In genomic region chr10:13634207-13634606, GRCh38 we compare ENCODE assay signal across 13 cellular contexts. TPM values are rescaled to one million over a fixed set of nuclear protein-coding genes. Genes with fewer than 3 reads are reported as not detected.
DNase-seq lines count a peak whose midpoint lies in the region; ATAC-seq, FAIRE-seq and TF ChIP-seq lines count a peak whose summit lies in the region.
"Had no signal": no experiment of that assay in that cellular context is flagged by ENCODE, and none has a peak within 500 bp of the region (broad histone marks: within the 10 kb centered on the region; RNA-seq: fewer than 3 reads in every experiment).

No MANE protein-coding gene starts in this region.

- H3K4me3 ChIP-seq in AG09309 (ENCODE audit: control insufficient read depth, low read depth, low read length) (no peak overlapping the region), adipocyte (ENCODE audit: low read length) (peak overlapping the region; percentile 21), heart right ventricle (no peak overlapping the region), pancreas (no peak overlapping the region), PC-3 (ENCODE audit: low read length) (no peak overlapping the region)

- H3K4me1 ChIP-seq in adipocyte (ENCODE audit: control insufficient read depth, insufficient read depth, low read length) (peaks cover 36% of the 10 kb centered on the region), heart right ventricle (peaks cover 0 to 48% (median 19%) of the 10 kb centered on the region in 9 donors), pancreas (peaks cover 0 to 9% (median 0%) of the 10 kb centered on the region in 3 donors), PC-3 (ENCODE audit: insufficient read depth, low read length) (peaks cover 15% of the 10 kb centered on the region)

- WGBS in heart right ventricle, 2 donors = 74 to 75% methylated on average over 6 of the region's 6 CpGs
- 89 to 94% methylated on average over 6 of the region's 6 CpGs for WGBS in pancreas, 2 donors

- ATAC-seq in heart right ventricle = peak; percentile 42 to 76 (median 50)
- peak in 3 of 4 donors; percentile 39 to 52 (median 41) for ATAC-seq in pancreas
- no peak for ATAC-seq in PC-3
- ATAC-seq: activated naive CD8-positive, alpha-beta T cell treated with anti-CD3 and anti-CD28 coated beads, Interleukin-2, amount 50 U/mL, for 24 hours had no signal

- POLR2A ChIA-PET in PC-3 (lab: Charles Lee; ENCODE audit: unreplicated experiment) = no interaction called here

- no peaks in the 10 kb centered on the region for H3K79me2 ChIP-seq in PC-3 (ENCODE audit: low read length)

- FAIRE-seq in pancreas (lab: Jason Lieb, UNC) = no peak
- FAIRE-seq: endometrium had no signal

- H3K27me3 ChIP-seq in adipocyte (replicated peaks; ENCODE audit: control insufficient read depth, insufficient read depth, low read length) (no peaks in the 10 kb centered on the region), heart right ventricle (no peaks in the 10 kb centered on the region), pancreas (no peaks in the 10 kb centered on the region), PC-3 (ENCODE audit: low read length) (no peaks in the 10 kb centered on the region)

- TF ChIP-seq CTCF in AG09309 (IDR thresholded peaks at IDR 0.05; ENCODE audit: control insufficient read depth, insufficient read depth, low read depth, low read length, missing control alignments) = no peak
- no peak for TF ChIP-seq CTCF in heart right ventricle (IDR thresholded peaks at IDR 0.05)
- no peak for TF ChIP-seq CTCF in pancreas (IDR thresholded peaks at IDR 0.05)
- TF ChIP-seq CTCF in PC-3 (conservative IDR thresholded peaks at IDR 0.05; ENCODE audit: low read depth, low read length) = no peak

- H3K4me2 ChIP-seq in PC-3 (ENCODE audit: low read length) = no peak overlapping the region

- H3K36me3 ChIP-seq in adipocyte (ENCODE audit: control insufficient read depth, insufficient read depth, low read length, severe bottlenecking) (peaks cover 7% of the 10 kb centered on the region), heart right ventricle (peaks cover 0 to 46% (median 0%) of the 10 kb centered on the region in 9 donors), pancreas (peaks cover 0 to 2% (median 0%) of the 10 kb centered on the region in 3 donors), PC-3 (ENCODE audit: low read depth, low read length) (no peaks in the 10 kb centered on the region)

- H4K20me1 ChIP-seq in PC-3 (ENCODE audit: low read length) = no peaks in the 10 kb centered on the region

- H3F3A ChIP-seq in PC-3 (ENCODE audit: low read length, unreplicated experiment) = no peaks in the 10 kb centered on the region

- no peak overlapping the region for H2AFZ ChIP-seq in PC-3 (ENCODE audit: low read length)

- BruUV-seq in PC-3 (replicated peaks; lab: Mats Ljungman, UMichigan) = no TSS peak

- CTCF ChIA-PET in PC-3 (lab: Charles Lee) = no interaction called here

- H3K9me2 ChIP-seq in PC-3 (replicated peaks; ENCODE audit: low read length) = no peaks in the 10 kb centered on the region

- DNase-seq in AG09309 (ENCODE audit: low read depth) = peak; percentile 7
- no peak for DNase-seq in adipocyte (ENCODE audit: low read depth)
- peak in 1 of 2 donors; percentile 32 for DNase-seq in heart right ventricle
- no peak for DNase-seq in pancreas
- no peak for DNase-seq in NCI-H774 (lab: John Stamatoyannopoulos, UW)
- no peak for DNase-seq in NK-92 (lab: John Stamatoyannopoulos, UW; ENCODE audit: unreplicated experiment)
- DNase-seq in PC-3 = no peak
- DNase-seq in DMS53 treated with DMSO at 0.1 percent for 48 hours (lab: John Stamatoyannopoulos, UW; ENCODE audit: unreplicated experiment) = no peak
- DNase-seq: activated naive CD8-positive, alpha-beta T cell treated with anti-CD3 and anti-CD28 coated beads, Interleukin-2, amount 50 U/mL, for 24 hours; DMS153; KG1; occipital lobe had no signal

- peak overlapping the region; percentile 12 for H3K9ac ChIP-seq in adipocyte (ENCODE audit: low read length)
- H3K9ac ChIP-seq in PC-3 (ENCODE audit: low read length) = no peak overlapping the region

- H3K9me3 ChIP-seq in adipocyte (ENCODE audit: control insufficient read depth, low read length) (no peaks in the 10 kb centered on the region), heart right ventricle (no peaks in the 10 kb centered on the region), pancreas (no peaks in the 10 kb centered on the region), PC-3 (ENCODE audit: low read length) (no peaks in the 10 kb centered on the region)

- intact Hi-C loops in heart right ventricle (cut with DNase I) (no loop called here), pancreas (cut with DNase I) (no loop called here), PC-3 (cut with micrococcal nuclease) (no loop called here)

- H3K27ac ChIP-seq in heart right ventricle (peak overlapping the region; percentile 59 to 91 (median 82)), pancreas (no peak overlapping the region), PC-3 (ENCODE audit: low read length) (no peak overlapping the region)

RNA-seq across cellular contexts. Expression of gene PRPF18, which starts 47.4 kb away (rescaled TPM):
- total RNA-seq in heart right ventricle = 10 to 100 TPM; 13.3 to 17.1 (median 15.4) TPM
- polyA plus RNA-seq in heart right ventricle = 10 to 100 TPM in 1 of 2 donors, 1 to 10 TPM in 1; 6.7 to 13.1 TPM
- total RNA-seq in pancreas = 10 to 100 TPM in 1 of 6 donors, 1 to 10 TPM in 5; 8.1 to 12.0 (median 9.3) TPM
- 10 to 100 TPM in 1 of 2 donors, 1 to 10 TPM in 1; 6.2 to 10.7 TPM for polyA plus RNA-seq in pancreas
- total RNA-seq in PC-3 (2014; rRNA removed) = 10.2 and 13.7 TPM in 2 replicates

Comparison
In these comparisons a context has a peak if more than half of its experiments do, and no peak if none do; other contexts are left out.
1. H3K27ac ChIP-seq: peak in heart right ventricle (10 of 10); none in pancreas (0 of 4) and PC-3 (single experiment).